In the genomic region with DNA sequence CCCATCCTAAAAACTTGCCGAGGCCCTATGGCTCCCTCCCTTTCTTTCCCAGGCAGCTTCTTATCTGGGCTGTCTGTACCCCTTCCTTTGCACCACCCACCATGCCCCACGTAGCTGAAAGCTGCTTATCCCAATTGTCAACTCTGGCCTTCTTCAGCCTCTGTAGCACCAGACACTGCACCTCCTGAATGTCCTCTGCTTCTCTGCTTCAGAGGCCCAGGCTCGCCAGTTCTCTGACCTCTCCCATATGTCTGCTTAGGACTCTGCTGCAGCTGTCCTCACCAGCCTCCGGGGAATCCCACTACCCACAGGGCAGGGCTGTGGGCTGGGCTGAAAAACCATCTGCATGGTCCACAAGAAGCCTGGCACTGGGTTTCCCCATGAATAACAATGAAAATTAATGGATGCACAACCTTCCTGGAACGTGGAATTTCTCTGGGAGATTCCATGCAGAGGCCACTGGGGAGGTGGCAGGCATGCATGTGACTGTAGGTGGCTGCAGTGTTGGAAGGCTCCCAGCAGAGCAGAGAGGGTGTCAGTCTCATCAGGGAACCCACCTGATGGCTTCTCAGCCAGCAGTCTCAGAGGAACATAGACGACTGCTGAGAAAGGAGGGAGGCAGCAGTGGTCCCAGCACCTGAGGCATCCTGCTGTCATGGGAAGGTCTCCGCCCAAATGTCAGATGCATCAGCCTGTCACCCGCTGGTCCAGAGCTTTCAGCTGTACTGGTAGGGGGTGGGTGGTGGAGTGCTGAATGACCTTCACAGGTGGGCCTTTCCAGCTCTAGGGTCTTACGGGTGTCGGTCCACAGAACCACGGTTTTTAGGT, we compare ENCODE assay signal across 11 cellular contexts. TPM values are rescaled to one million over a fixed set of nuclear protein-coding genes. Genes with fewer than 3 reads are reported as not detected.
DNase-seq lines count a peak whose midpoint lies in the region; ATAC-seq, FAIRE-seq and TF ChIP-seq lines count a peak whose summit lies in the region.
"Had no signal": no experiment of that assay in that cellular context is flagged by ENCODE, and none has a peak within 500 bp of the region (broad histone marks: within the 10 kb centered on the region; RNA-seq: fewer than 3 reads in every experiment).

No MANE protein-coding gene starts in this region.

- TF ChIP-seq POLR2A in K562 (conservative IDR thresholded peaks at IDR 0.05): peak; percentile 48; the same call in 1 of the 2 replicates

- H3K9me3 Mint-ChIP-seq in CD4-positive, alpha-beta memory T cell: peaks cover 0 to 4% (median 0%) of the 10 kb centered on the region in 8 donors
- H3K9me3 Mint-ChIP-seq in H9: no peaks in the 10 kb centered on the region
- H3K9me3 Mint-ChIP-seq in naive thymus-derived CD4-positive, alpha-beta T cell: peaks cover 0 to 7% (median 0%) of the 10 kb centered on the region in 11 donors

- H3K27me3 ChIP-seq in CD4-positive, alpha-beta memory T cell (ENCODE audit: insufficient read depth, low read length): no peaks in the 10 kb centered on the region
- no peaks in the 10 kb centered on the region for H3K27me3 ChIP-seq in H9 (ENCODE audit: insufficient read depth, low read length)
- no peaks in the 10 kb centered on the region for H3K27me3 ChIP-seq in K562 (ENCODE audit: control insufficient read depth in 2 of 2, insufficient read depth in 2 of 2, low read length in 2 of 2)
- no peaks in the 10 kb centered on the region for H3K27me3 ChIP-seq in naive thymus-derived CD4-positive, alpha-beta T cell (ENCODE audit: control insufficient read depth in 2 of 2, insufficient read depth in 2 of 2, low read length in 2 of 2)
- H3K27me3 ChIP-seq: thyroid gland had no signal

- in situ Hi-C loops in K562 (cut with MboI): no loop called here

- H3K4me2 ChIP-seq in H9 (ENCODE audit: insufficient read depth, insufficient read length, low read length): no peak overlapping the region
- no peak overlapping the region for H3K4me2 ChIP-seq in K562 (ENCODE audit: insufficient read depth, low read length)

- H2BK12ac ChIP-seq in H9 (ENCODE audit: insufficient read length, low read depth, low read length): no peak overlapping the region

- TF ChIP-seq EP300 in K562 (IDR thresholded peaks at IDR 0.05; ENCODE audit: low read length): no peak

- H3K27ac ChIP-seq in CD4-positive, alpha-beta memory T cell (ENCODE audit: low read depth, low read length): no peak overlapping the region
- no peak overlapping the region for H3K27ac ChIP-seq in H9 (ENCODE audit: insufficient read length, low read depth, low read length)
- H3K27ac ChIP-seq in K562 (ENCODE audit: extremely low read depth, low read depth, low read length): no peak overlapping the region
- peak overlapping the region; percentile 22 for H3K27ac ChIP-seq in naive thymus-derived CD4-positive, alpha-beta T cell (ENCODE audit: low read depth, low read length)
- H3K27ac ChIP-seq: thyroid gland had no signal

- H3K9ac ChIP-seq in H9 (ENCODE audit: extremely low read depth, insufficient read length, low read length) (no peak overlapping the region), K562 (ENCODE audit: insufficient read depth in 1 of 2, low read depth in 2 of 2, low read length in 2 of 2) (0 out of 4 replicates have a peak overlapping the region, but pooled peaks of 1 of the 2 experiments have one; percentile 13)

- H3K36me3 Mint-ChIP-seq in CD4-positive, alpha-beta memory T cell: peaks cover 31 to 54% of the 10 kb centered on the region in 2 donors
- peaks cover 17 to 52% (median 32%) of the 10 kb centered on the region in 3 experiments; a peak in 6 of 7 replicates for H3K36me3 Mint-ChIP-seq in H9 (ENCODE audit: insufficient read depth in 1 of 3, low read depth in 3 of 3)
- H3K36me3 Mint-ChIP-seq in naive thymus-derived CD4-positive, alpha-beta T cell: peaks cover 0 to 30% (median 18%) of the 10 kb centered on the region in 5 donors

- ATAC-seq in K562 (peak; percentile 19), GM19023 (IDR thresholded peaks at IDR 0.05; ENCODE audit: unreplicated experiment) (no peak), GM19328 (IDR thresholded peaks at IDR 0.05; ENCODE audit: unreplicated experiment) (no peak)
- ATAC-seq in naive thymus-derived CD4-positive, alpha-beta T cell: no peak

- H3K23ac ChIP-seq in H9 (ENCODE audit: insufficient read length, low read depth, low read length): no peak overlapping the region

- peaks cover 5% of the 10 kb centered on the region for H3K9me1 ChIP-seq in K562 (ENCODE audit: control insufficient read depth, insufficient read depth, low read length)

- FAIRE-seq in K562 (lab: Jason Lieb, UNC): peak; percentile 29

- TF ChIP-seq CTCF in H9 (conservative IDR thresholded peaks at IDR 0.05): no peak
- no peak for TF ChIP-seq CTCF in K562 (IDR thresholded peaks at IDR 0.05 in 2 of 3, conservative IDR thresholded peaks at IDR 0.05 in 1 of 3; ENCODE audit: insufficient read depth in 2 of 3, low read depth in 1 of 3, low read length in 3 of 3)

- H4K8ac ChIP-seq in H9 (replicated peaks; ENCODE audit: insufficient read length, low read depth, low read length): no peak overlapping the region

- H2AK5ac ChIP-seq in H9 (ENCODE audit: insufficient read length, low read length): no peak overlapping the region

- H2BK15ac ChIP-seq in H9 (ENCODE audit: low read depth, low read length): no peak overlapping the region

- H3T11ph ChIP-seq in H9 (ENCODE audit: low read length): no peak overlapping the region

- POLR2A ChIA-PET in CD4-positive, alpha-beta memory T cell (lab: Charles Lee; ENCODE audit: partially characterized antibody): interaction anchor here (1.0 to 1.4 kb wide), 2 partner anchors 9 to 48 kb away, joined by 3 to 4 read pairs; no protein-coding TSS in a partner anchor
- POLR2A ChIA-PET in K562 (lab: Yijun Ruan, JAX): interaction anchor here (0.9 kb wide), 1 partner anchor 12 kb away, joined by 3 read pairs; no protein-coding TSS in a partner anchor
- POLR2A ChIA-PET in naive thymus-derived CD4-positive, alpha-beta T cell (lab: Charles Lee): interaction anchor here (1.0 kb wide), 1 partner anchor 57 kb away, joined by 3 read pairs; no protein-coding TSS in a partner anchor

- H3K79me2 ChIP-seq in H9 (ENCODE audit: insufficient read depth, low read length): no peaks in the 10 kb centered on the region
- no peaks in the 10 kb centered on the region for H3K79me2 ChIP-seq in K562 (ENCODE audit: control insufficient read depth, insufficient read depth, low read length)

- CTCF ChIA-PET in CD4-positive, alpha-beta memory T cell (lab: Charles Lee; ENCODE audit: partially characterized antibody): interaction anchor here (0.7 to 1.8 kb wide), 3 partner anchors 9 to 154 kb away, joined by 4 to 5 read pairs (median 5); no protein-coding TSS in a partner anchor
- CTCF ChIA-PET in K562 (lab: Yijun Ruan, JAX; ENCODE audit: low intra/inter-chr PET ratio): no interaction called here
- CTCF ChIA-PET in naive thymus-derived CD4-positive, alpha-beta T cell (lab: Charles Lee): interaction anchor here (1.3 kb wide), 1 partner anchor 76 kb away, joined by 5 read pairs; no protein-coding TSS in a partner anchor

- no peaks in the 10 kb centered on the region for H3K27me3 Mint-ChIP-seq in CD4-positive, alpha-beta memory T cell
- no peaks in the 10 kb centered on the region for H3K27me3 Mint-ChIP-seq in H9 (ENCODE audit: low read depth)
- no peaks in the 10 kb centered on the region for H3K27me3 Mint-ChIP-seq in naive thymus-derived CD4-positive, alpha-beta T cell

- H3K4me3 ChIP-seq in CD4-positive, alpha-beta memory T cell (ENCODE audit: low read length in 2 of 2): no peak overlapping the region
- H3K4me3 ChIP-seq in K562: no peak overlapping the region
- no peak overlapping the region for H3K4me3 ChIP-seq in naive thymus-derived CD4-positive, alpha-beta T cell (ENCODE audit: low read length)
- H3K4me3 ChIP-seq: thyroid gland had no signal

- no peak overlapping the region for H2BK120ac ChIP-seq in H9 (ENCODE audit: low read depth, low read length, poor library complexity, severe bottlenecking)

- H3K4me1 ChIP-seq in CD4-positive, alpha-beta memory T cell (ENCODE audit: insufficient read depth, low read length): peaks cover 19% of the 10 kb centered on the region
- H3K4me1 ChIP-seq in H9 (ENCODE audit: insufficient read depth, low read length) (peaks cover 2% of the 10 kb centered on the region; the same call in 1 of the 2 replicates), K562 (replicated peaks in 1 of 2; ENCODE audit: control insufficient read depth in 2 of 2, insufficient read depth in 2 of 2, low read length in 2 of 2) (peaks cover 0 to 16% of the 10 kb centered on the region in 2 experiments; a peak in 2 of 5 replicates)
- H3K4me1 ChIP-seq in naive thymus-derived CD4-positive, alpha-beta T cell (ENCODE audit: control insufficient read depth in 2 of 2, insufficient read depth in 2 of 2, low read length in 2 of 2): peaks cover 4 to 13% of the 10 kb centered on the region in 2 donors

- H3K36me3 ChIP-seq in CD4-positive, alpha-beta memory T cell (ENCODE audit: insufficient read depth, low read length): peaks cover 54% of the 10 kb centered on the region
- peaks cover 42% of the 10 kb centered on the region; the same call in 2 of the 3 replicates for H3K36me3 ChIP-seq in K562 (ENCODE audit: control insufficient read depth, insufficient read depth, low read length)
- H3K36me3 ChIP-seq in naive thymus-derived CD4-positive, alpha-beta T cell (ENCODE audit: control insufficient read depth in 2 of 3, insufficient read depth in 3 of 3, low read length in 3 of 3): peaks cover 5 to 58% (median 15%) of the 10 kb centered on the region in 3 experiments

- peak overlapping the region in 1 of 8 donors; percentile 10 for H3K4me3 Mint-ChIP-seq in CD4-positive, alpha-beta memory T cell
- H3K4me3 Mint-ChIP-seq in H9: no peak overlapping the region
- H3K4me3 Mint-ChIP-seq in naive thymus-derived CD4-positive, alpha-beta T cell: peak overlapping the region in 3 of 10 donors; percentile 18 to 58 (median 30)

- no peak overlapping the region for H2BK5ac ChIP-seq in H9 (ENCODE audit: insufficient read length, low read length)

- no peak for TF ChIP-seq RAD21 in K562 (CRISPR knock-in tag; conservative IDR thresholded peaks at IDR 0.05 in 1 of 2, IDR thresholded peaks at IDR 0.05 in 1 of 2)

- peaks cover 21 to 44% (median 29%) of the 10 kb centered on the region in 4 donors for H3K4me1 Mint-ChIP-seq in CD4-positive, alpha-beta memory T cell
- peaks cover 8 to 12% of the 10 kb centered on the region in 2 experiments for H3K4me1 Mint-ChIP-seq in H9
- peaks cover 34 to 71% (median 56%) of the 10 kb centered on the region in 7 donors for H3K4me1 Mint-ChIP-seq in naive thymus-derived CD4-positive, alpha-beta T cell

- H3K18ac ChIP-seq in H9 (ENCODE audit: insufficient read length, low read depth, low read length): no peak overlapping the region

- no CpG with 5 or more reads among the region's 11 CpGs for WGBS in H9 (ENCODE audit: extremely low coverage, insufficient read length, low lambda C conversion rate)
- 82% methylated on average over 11 of the region's 11 CpGs for WGBS in K562 (ENCODE audit: insufficient coverage, low coverage, missing lambda C conversion rate)

- no peak overlapping the region for H4K91ac ChIP-seq in H9 (ENCODE audit: insufficient read length, low read depth, low read length)

- no peak overlapping the region for H3K14ac ChIP-seq in H9 (ENCODE audit: insufficient read depth, low read length)

- H4K20me1 ChIP-seq in H9 (ENCODE audit: control insufficient read depth, insufficient read depth, insufficient read length) (no peaks in the 10 kb centered on the region), K562 (replicated peaks; ENCODE audit: control insufficient read depth, insufficient read depth, low read length) (no peaks in the 10 kb centered on the region; the same call in 1 of the 2 replicates)

- no peak overlapping the region for H4K5ac ChIP-seq in H9 (ENCODE audit: insufficient read length, low read depth, low read length)

- DNase-seq in CD4-positive, alpha-beta memory T cell: no peak
- DNase-seq in H9 (no peak), K562 (ENCODE audit: extremely low read depth in 1 of 4, low spot score in 3 of 4) (no peak), AG08396 (ENCODE audit: low spot score) (no peak)
- DNase-seq in naive thymus-derived CD4-positive, alpha-beta T cell: no peak
- DNase-seq: NCI-H1930, thyroid gland had no signal

- no peaks in the 10 kb centered on the region for H3K23me2 ChIP-seq in H9 (ENCODE audit: insufficient read length, low read depth, low read length, poor library complexity, severe bottlenecking)

- H3K79me1 ChIP-seq in H9 (ENCODE audit: insufficient read depth, low read depth, low read length, poor library complexity, severe bottlenecking): no peaks in the 10 kb centered on the region

- H3K27ac Mint-ChIP-seq in CD4-positive, alpha-beta memory T cell: peak overlapping the region in 6 of 7 donors; percentile 48 to 92 (median 66)
- H3K27ac Mint-ChIP-seq in H9: peak overlapping the region; percentile 23 to 50 (median 27); a peak in 3 of 7 replicates
- H3K27ac Mint-ChIP-seq in naive thymus-derived CD4-positive, alpha-beta T cell: peak overlapping the region; percentile 40 to 89 (median 79)

- H3K56ac ChIP-seq in H9 (ENCODE audit: insufficient read length, low read depth, low read length): no peak overlapping the region

- no TSS peak for BruUV-seq in K562 (replicated peaks; lab: Mats Ljungman, UMichigan)

- H2AFZ ChIP-seq in H9 (ENCODE audit: low read length) (no peak overlapping the region), K562 (ENCODE audit: low read depth, low read length) (no peak overlapping the region)

- H3K9me3 ChIP-seq in CD4-positive, alpha-beta memory T cell (ENCODE audit: control insufficient read depth in 1 of 2, low read length in 2 of 2): no peaks in the 10 kb centered on the region
- H3K9me3 ChIP-seq in H9 (ENCODE audit: control insufficient read depth, low read depth, low read length) (no peaks in the 10 kb centered on the region), K562 (replicated peaks; ENCODE audit: control insufficient read depth, insufficient read depth, low read depth, low read length) (no peaks in the 10 kb centered on the region)
- no peaks in the 10 kb centered on the region for H3K9me3 ChIP-seq in naive thymus-derived CD4-positive, alpha-beta T cell (ENCODE audit: control insufficient read depth in 2 of 3, low read length in 3 of 3)
- H3K9me3 ChIP-seq: thyroid gland had no signal

- H2BK20ac ChIP-seq in H9 (ENCODE audit: low read depth, low read length, poor library complexity, severe bottlenecking): no peak overlapping the region

- intact Hi-C loops in CD4-positive, alpha-beta memory T cell (cut with micrococcal nuclease): no loop called here
- intact Hi-C loops in K562 (cut with micrococcal nuclease): no loop called here
- intact Hi-C loops in naive thymus-derived CD4-positive, alpha-beta T cell (cut with micrococcal nuclease): loop anchor here in 1 of 2 donors (10.0 kb wide), 1 partner anchor 316 kb away; the partner anchor contains the start of gene ANXA11

- H3K4ac ChIP-seq in H9 (ENCODE audit: low read depth, low read length): no peak overlapping the region

RNA-seq across cellular contexts. Expression of gene SH2D4B, which starts 16.8 kb away (rescaled TPM):
- under 1 TPM; 0.17 TPM for total RNA-seq in CD4-positive, alpha-beta memory T cell
- not detected for polyA plus RNA-seq in CD4-positive, alpha-beta memory T cell
- total RNA-seq in H9 (2021) (0.07 TPM in 1 of 2 replicates, not detected in the other), K562 (2014; rRNA removed) (0.29 TPM in 1 of 2 replicates, not detected in the other), K562 (2014; rRNA removed; fragmentation: Illumina TruSeq; extraction: Trizol) (0.04 TPM in 1 of 2 replicates, not detected in the other), K562 (2015; rRNA removed; fragmentation: Illumina TruSeq; extraction: Trizol) (0.04 TPM in 2 replicates), K562 (2021) (0.13 TPM in 1 of 2 replicates, not detected in the other)
- total RNA-seq in K562 (2011; cell fraction: chromatin; rRNA removed; ENCODE audit: low replicate concordance): 0.09 TPM in 1 of 2 replicates, not detected in the other
- total RNA-seq in K562 (2011; cell fraction: nucleolus; rRNA removed): 0.26 TPM in 1 of 2 replicates, not detected in the other
- total RNA-seq in K562 (2011; cell fraction: nucleoplasm; rRNA removed): 0.22 TPM in 1 of 2 replicates, not detected in the other
- polyA plus RNA-seq in K562 (2011; rRNA removed) (0.03 TPM in 1 of 2 replicates, not detected in the other), K562 (2014; fragmentation: Illumina TruSeq; extraction: Trizol) (not detected in 2 replicates), K562 (2014; fragmentation: Nextera tagmentation; extraction: Ambion mirVana) (under 1 TPM in 1 of 2 experiments, not detected in 1; 0.14 TPM), K562 (2014; rRNA removed) (not detected in 2 replicates)
- not detected in 2 replicates for polyA plus RNA-seq in K562 (2011; cell fraction: cytosol; rRNA removed)
- 0.03 TPM in 1 of 2 replicates, not detected in the other for polyA plus RNA-seq in K562 (2011; cell fraction: nucleus; rRNA removed)
- 0.05 and 0.06 TPM in 2 replicates for polyA plus RNA-seq in K562 (2012)
- polyA minus RNA-seq in K562 (2011; rRNA and poly(A)+ RNA removed): not detected in 2 replicates
- polyA minus RNA-seq in K562 (2011; cell fraction: cytosol; rRNA and poly(A)+ RNA removed): not detected in 2 replicates
- not detected in 2 replicates for polyA minus RNA-seq in K562 (2011; cell fraction: nucleus; rRNA and poly(A)+ RNA removed)
- total RNA-seq in naive thymus-derived CD4-positive, alpha-beta T cell: under 1 TPM; 0.10 to 0.51 (median 0.14) TPM
- polyA plus RNA-seq in naive thymus-derived CD4-positive, alpha-beta T cell: not detected
- total RNA-seq: kidney epithelial cell, pulmonary artery endothelial cell had no signal

Comparison
In these comparisons a context has a peak if more than half of its experiments do, and no peak if none do; other contexts are left out.
1. H3K27ac Mint-ChIP-seq: peak in every context shown above with its lines; median percentile 79 in naive thymus-derived CD4-positive, alpha-beta T cell; 66 in CD4-positive, alpha-beta memory T cell; 27 in H9.